In the genomic region with DNA sequence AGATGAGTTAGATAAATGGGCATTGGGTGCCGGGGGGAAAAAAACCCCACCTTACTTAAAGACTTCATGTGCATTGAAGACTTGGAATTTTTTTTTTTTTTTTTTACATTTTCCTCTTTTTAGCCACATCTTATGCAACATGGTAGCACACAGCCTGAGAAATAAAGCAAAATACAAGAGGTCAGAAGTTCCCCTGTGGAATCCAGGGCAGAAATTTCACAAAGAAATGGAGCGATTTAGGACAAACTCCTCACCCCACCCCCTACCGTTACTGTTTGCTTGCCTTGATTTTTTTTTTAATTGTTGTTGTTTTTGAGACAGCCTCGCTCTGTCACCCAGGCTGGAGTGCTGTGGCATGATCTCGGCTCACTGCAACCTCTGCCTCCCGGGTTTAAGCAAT, we compare ENCODE assay signal across 21 cellular contexts.
DNase-seq lines count a peak whose midpoint lies in the region; ATAC-seq and TF ChIP-seq lines count a peak whose summit lies in the region.
"Had no signal": no experiment of that assay in that cellular context is flagged by ENCODE, and none has a peak within 500 bp of the region (broad histone marks: within the 10 kb centered on the region; RNA-seq: fewer than 3 reads in every experiment).

No MANE protein-coding gene starts in this region.

- ATAC-seq in heart right ventricle = no peak
- ATAC-seq in GM19395 (IDR thresholded peaks at IDR 0.05; ENCODE audit: unreplicated experiment) = no peak

- H4K20me1 ChIP-seq in OCI-LY1 (ENCODE audit: insufficient read depth, low read length) = no peaks in the 10 kb centered on the region

- H3K27ac ChIP-seq in left ventricle myocardium inferior (replicated peaks) (peak overlapping the region; percentile 65), heart right ventricle (peak overlapping the region in 1 of 10 donors; percentile 10), OCI-LY1 (ENCODE audit: low read depth, low read length, poor library complexity, severe bottlenecking) (peak overlapping the region; percentile 97)
- H3K27ac ChIP-seq: prostate gland, transverse colon had no signal

- no peak overlapping the region for H2AFZ ChIP-seq in OCI-LY1 (ENCODE audit: low read length)

- H3K4me2 ChIP-seq in OCI-LY1 (ENCODE audit: low read length) = peak overlapping the region; percentile 83

- H3K9ac ChIP-seq in OCI-LY1 (ENCODE audit: low read length) = no peak overlapping the region

- H3K4me1 Mint-ChIP-seq in dendritic cell treated with granulocyte-macrophage colony-stimulating factor and Interleukin-4, amounts not matched to agents 40 ng/mL and 50 ng/mL, for 4 days (ENCODE audit: low read depth) = peaks cover 14% of the 10 kb centered on the region

- H3K36me3 ChIP-seq in left ventricle myocardium inferior (peaks cover 3% of the 10 kb centered on the region), heart right ventricle (peaks cover 0 to 20% (median 0%) of the 10 kb centered on the region in 9 donors), OCI-LY1 (ENCODE audit: insufficient read depth, low read length) (peaks cover 9% of the 10 kb centered on the region; the same call in 1 of the 2 replicates)
- H3K36me3 ChIP-seq: prostate gland, transverse colon had no signal

- WGBS in heart right ventricle, 2 donors = 85 to 88% methylated on average over 6 of the region's 6 CpGs

- no peak for TF ChIP-seq CTCF in left ventricle myocardium inferior (IDR thresholded peaks at IDR 0.05; ENCODE audit: borderline replicate concordance)
- no peak for TF ChIP-seq CTCF in heart right ventricle (IDR thresholded peaks at IDR 0.05)
- no peak for TF ChIP-seq CTCF in OCI-LY1 (IDR thresholded peaks at IDR 0.05; ENCODE audit: low read length)

- no peaks in the 10 kb centered on the region for H3K9me2 ChIP-seq in OCI-LY1 (ENCODE audit: low read depth, low read length)

- intact Hi-C loops in left ventricle myocardium inferior (cut with micrococcal nuclease) (no loop called here), heart right ventricle (cut with DNase I) (no loop called here)
- intact Hi-C loops in dendritic cell treated with granulocyte-macrophage colony-stimulating factor and Interleukin-4, amounts not matched to agents 40 ng/mL and 50 ng/mL, for 4 days (cut with micrococcal nuclease) = no loop called here

- DNase-seq in left ventricle myocardium inferior = no peak
- no peak for DNase-seq in heart right ventricle
- no peak for DNase-seq in NCI-H748 (lab: John Stamatoyannopoulos, UW; ENCODE audit: unreplicated experiment)
- DNase-seq in islet precursor cell = no peak
- DNase-seq: activated CD4-positive, CD25-positive, alpha-beta regulatory T cell; activated naive CD4-positive, alpha-beta T cell treated with anti-CD3 and anti-CD28 coated beads for 36 hours; COR-L47; DND-41; glutamatergic neuron; KG1; NCI-H1092; NCI-H2029 treated with DMSO at 0.1 percent for 48 hours; NCI-H446; NK-92 treated with Interleukin-12 subunit alpha and Interleukin-12 subunit beta, amount 100 ng/mL, for 24 hours; stimulated activated CD4-positive, alpha-beta T cell treated with anti-CD3 and anti-CD28 coated beads, Interleukin-2, amount 100 ng/mL, for 24 hours; transverse colon had no signal

- no peaks in the 10 kb centered on the region for H3F3A ChIP-seq in OCI-LY1 (ENCODE audit: insufficient read depth, low read length)

- H3K9me3 Mint-ChIP-seq in dendritic cell treated with granulocyte-macrophage colony-stimulating factor and Interleukin-4, amounts not matched to agents 40 ng/mL and 50 ng/mL, for 4 days = no peaks in the 10 kb centered on the region
- H3K9me3 Mint-ChIP-seq: activated naive CD4-positive, alpha-beta T cell treated with anti-CD3 and anti-CD28 coated beads for 36 hours; mesothelial cell of epicardium had no signal

- peaks cover 59% of the 10 kb centered on the region for H3K4me1 ChIP-seq in left ventricle myocardium inferior
- H3K4me1 ChIP-seq in heart right ventricle = peaks cover 3 to 60% (median 26%) of the 10 kb centered on the region in 9 donors
- H3K4me1 ChIP-seq in OCI-LY1 (ENCODE audit: insufficient read depth, low read length, severe bottlenecking) = peaks cover 63% of the 10 kb centered on the region
- H3K4me1 ChIP-seq: prostate gland had no signal

- no peaks in the 10 kb centered on the region for H3K36me3 Mint-ChIP-seq in dendritic cell treated with granulocyte-macrophage colony-stimulating factor and Interleukin-4, amounts not matched to agents 40 ng/mL and 50 ng/mL, for 4 days (ENCODE audit: low read depth)

- H3K27me3 Mint-ChIP-seq in dendritic cell treated with granulocyte-macrophage colony-stimulating factor and Interleukin-4, amounts not matched to agents 40 ng/mL and 50 ng/mL, for 4 days = no peaks in the 10 kb centered on the region

- H3K27me3 ChIP-seq in left ventricle myocardium inferior (ENCODE audit: low read depth) = no peaks in the 10 kb centered on the region
- no peaks in the 10 kb centered on the region for H3K27me3 ChIP-seq in heart right ventricle
- H3K27me3 ChIP-seq in OCI-LY1 (ENCODE audit: insufficient read depth, low read length) = no peaks in the 10 kb centered on the region
- H3K27me3 ChIP-seq: transverse colon had no signal

- H3K9me3 ChIP-seq in left ventricle myocardium inferior (replicated peaks) = no peaks in the 10 kb centered on the region
- H3K9me3 ChIP-seq in heart right ventricle = no peaks in the 10 kb centered on the region
- H3K9me3 ChIP-seq in OCI-LY1 (ENCODE audit: low read length) = no peaks in the 10 kb centered on the region
- H3K9me3 ChIP-seq: prostate gland, transverse colon had no signal

- H3K27ac Mint-ChIP-seq in dendritic cell treated with granulocyte-macrophage colony-stimulating factor and Interleukin-4, amounts not matched to agents 40 ng/mL and 50 ng/mL, for 4 days = peak overlapping the region; percentile 59
- H3K27ac Mint-ChIP-seq: activated naive CD4-positive, alpha-beta T cell treated with anti-CD3 and anti-CD28 coated beads for 36 hours; mesothelial cell of epicardium had no signal

- no peaks in the 10 kb centered on the region for H3K79me2 ChIP-seq in OCI-LY1 (ENCODE audit: insufficient read depth, low read length)

- H3K4me3 ChIP-seq in left ventricle myocardium inferior (no peak overlapping the region), heart right ventricle (no peak overlapping the region), OCI-LY1 (ENCODE audit: low read depth, low read length, poor library complexity, severe bottlenecking) (no peak overlapping the region)
- H3K4me3 ChIP-seq: prostate gland had no signal

- no peak overlapping the region for H3K4me3 Mint-ChIP-seq in dendritic cell treated with granulocyte-macrophage colony-stimulating factor and Interleukin-4, amounts not matched to agents 40 ng/mL and 50 ng/mL, for 4 days
- H3K4me3 Mint-ChIP-seq: activated naive CD4-positive, alpha-beta T cell treated with anti-CD3 and anti-CD28 coated beads for 36 hours; mesothelial cell of epicardium had no signal
